12 cellular contexts compared by ENCODE assay signal in the genomic region with DNA sequence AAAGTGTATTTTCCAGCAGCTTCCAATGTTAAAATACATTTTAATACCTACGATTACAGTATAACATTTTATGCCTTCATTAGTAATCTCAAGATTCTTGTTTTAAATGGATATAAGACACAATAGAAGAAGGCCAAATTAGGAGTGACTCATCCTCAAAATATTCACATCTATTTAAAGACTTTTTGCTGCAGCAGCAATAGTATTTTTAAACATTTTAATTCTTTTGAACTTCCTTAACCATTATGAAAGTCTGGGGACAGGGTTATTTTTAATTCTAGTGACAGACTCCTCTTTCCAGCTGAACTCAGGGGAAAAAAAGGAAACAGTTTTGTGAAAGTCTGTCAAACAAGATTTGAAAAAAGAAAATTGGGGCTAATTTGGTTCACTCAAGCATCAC.
A peak's percentile ranks its signal among the peaks of the same experiment; 100 is the strongest.
DNase-seq lines count a peak whose midpoint lies in the region; TF ChIP-seq lines count a peak whose summit lies in the region.
"Had no signal": no experiment of that assay in that cellular context is flagged by ENCODE, and none has a peak within 500 bp of the region (broad histone marks: within the 10 kb centered on the region; RNA-seq: fewer than 3 reads in every experiment).

No MANE protein-coding gene starts in this region.

- intact Hi-C loops in CD14-positive monocyte (cut with micrococcal nuclease), result no loop called here

- H2AFZ ChIP-seq in osteoblast (ENCODE audit: low read length), result no peak overlapping the region

- no peak overlapping the region for H2BK120ac ChIP-seq in mesendoderm (ENCODE audit: low read depth, low read length)

- no peak overlapping the region for H3K4me2 ChIP-seq in mesendoderm (ENCODE audit: low read length)
- no peak overlapping the region for H3K4me2 ChIP-seq in osteoblast (ENCODE audit: insufficient read depth, low read length)

- H2AK5ac ChIP-seq in mesendoderm (ENCODE audit: low read length), result no peak overlapping the region

- H2BK5ac ChIP-seq in mesendoderm (ENCODE audit: low read length), result no peak overlapping the region

- no peaks in the 10 kb centered on the region for H3K79me1 ChIP-seq in mesendoderm (ENCODE audit: low read length)

- no peak overlapping the region for H3K9ac ChIP-seq in mesendoderm (ENCODE audit: low read length)

- H3K23ac ChIP-seq in mesendoderm (ENCODE audit: low read length), result no peak overlapping the region

- no peak overlapping the region for H2BK15ac ChIP-seq in mesendoderm (replicated peaks; ENCODE audit: low read depth)

- H3K36me3 Mint-ChIP-seq in activated naive CD8-positive, alpha-beta T cell treated with anti-CD3 and anti-CD28 coated beads for 36 hours, result no peaks in the 10 kb centered on the region
- no peaks in the 10 kb centered on the region for H3K36me3 Mint-ChIP-seq in CD14-positive monocyte
- H3K36me3 Mint-ChIP-seq: activated naive CD4-positive, alpha-beta T cell treated with anti-CD3 and anti-CD28 coated beads, Interleukin-2, amount 50 U/mL, for 72 hours had no signal

- no peaks in the 10 kb centered on the region for H3K27me3 Mint-ChIP-seq in activated naive CD8-positive, alpha-beta T cell treated with anti-CD3 and anti-CD28 coated beads for 36 hours
- H3K27me3 Mint-ChIP-seq in CD14-positive monocyte (ENCODE audit: low read depth in 3 of 3), result no peaks in the 10 kb centered on the region

- no peak overlapping the region for H4K5ac ChIP-seq in mesendoderm (ENCODE audit: low read length)

- H3K4me1 ChIP-seq in mesendoderm (ENCODE audit: control insufficient read depth, low read depth, low read length) (peaks cover 2% of the 10 kb centered on the region), osteoblast (ENCODE audit: insufficient read depth, low read length) (no peaks in the 10 kb centered on the region)

- WGBS in mesendoderm (ENCODE audit: extremely low coverage, insufficient coverage, low lambda C conversion rate), result no CpG with 5 or more reads among the region's 1 CpG

- no peak overlapping the region for H3K4me3 Mint-ChIP-seq in activated naive CD8-positive, alpha-beta T cell treated with anti-CD3 and anti-CD28 coated beads for 36 hours
- H3K4me3 Mint-ChIP-seq in CD14-positive monocyte, result no peak overlapping the region

- no peak overlapping the region for H4K8ac ChIP-seq in mesendoderm (ENCODE audit: low read depth, low read length)

- H4K20me1 ChIP-seq in osteoblast (ENCODE audit: insufficient read depth, low read length), result no peaks in the 10 kb centered on the region

- no peak overlapping the region for H3K56ac ChIP-seq in mesendoderm (ENCODE audit: low read length)

- TF ChIP-seq CTCF in astrocyte of the spinal cord (IDR thresholded peaks at IDR 0.05; ENCODE audit: low read depth, low read length) (no peak), osteoblast (IDR thresholded peaks at IDR 0.05; ENCODE audit: extremely low read depth, low read depth, low read length) (no peak), CD14-positive monocyte (IDR thresholded peaks at IDR 0.05) (no peak)

- H3K4me1 Mint-ChIP-seq in activated naive CD8-positive, alpha-beta T cell treated with anti-CD3 and anti-CD28 coated beads for 36 hours, result no peaks in the 10 kb centered on the region
- H3K4me1 Mint-ChIP-seq in CD14-positive monocyte, result no peaks in the 10 kb centered on the region

- no peak overlapping the region for H3K4me3 ChIP-seq in astrocyte of the spinal cord (ENCODE audit: low read depth, low read length)
- no peak overlapping the region for H3K4me3 ChIP-seq in mesendoderm (ENCODE audit: low read length)
- no peak overlapping the region for H3K4me3 ChIP-seq in osteoblast (ENCODE audit: insufficient read depth, low read length)
- H3K4me3 ChIP-seq: thoracic aorta had no signal

- DNase-seq in A172 (ENCODE audit: low spot score) (peak; percentile 62), Kasumi-1 (lab: John Stamatoyannopoulos, UW) (peak; percentile 28 to 29), astrocyte of the spinal cord (ENCODE audit: low read depth, low spot score) (peak; percentile 67), mesendoderm (peak; percentile 46), NOMO-1 treated with DMSO at 0.1 percent for 48 hours (lab: John Stamatoyannopoulos, UW; ENCODE audit: unreplicated experiment) (no peak), osteoblast (ENCODE audit: insufficient read length, low spot score, missing footprints) (no peak), CD14-positive monocyte (ENCODE audit: low spot score) (no peak)
- DNase-seq in activated naive CD8-positive, alpha-beta T cell treated with anti-CD3 and anti-CD28 coated beads for 36 hours, result no peak
- DNase-seq: activated T-cell treated with anti-CD3 and anti-CD28 coated beads for 4 hours had no signal

- H3K9me3 ChIP-seq in osteoblast (ENCODE audit: low read depth, low read length), result no peaks in the 10 kb centered on the region
- H3K9me3 ChIP-seq: neutrophil, thoracic aorta had no signal

- H3K4ac ChIP-seq in mesendoderm (ENCODE audit: low read depth, low read length), result no peak overlapping the region

- H3K79me2 ChIP-seq in mesendoderm (ENCODE audit: control insufficient read depth, insufficient read depth, low read length) (no peaks in the 10 kb centered on the region), osteoblast (ENCODE audit: insufficient read depth, low read length) (no peaks in the 10 kb centered on the region)

- no peaks in the 10 kb centered on the region for H3K36me3 ChIP-seq in mesendoderm (ENCODE audit: control insufficient read depth, insufficient read depth, low read length)
- no peaks in the 10 kb centered on the region for H3K36me3 ChIP-seq in osteoblast (ENCODE audit: insufficient read depth, low read length)
- H3K36me3 ChIP-seq: neutrophil, thoracic aorta had no signal

- H3K27me3 ChIP-seq in mesendoderm (ENCODE audit: insufficient read depth, low read length, poor library complexity) (no peaks in the 10 kb centered on the region), osteoblast (ENCODE audit: insufficient read depth, low read length) (no peaks in the 10 kb centered on the region)
- H3K27me3 ChIP-seq: neutrophil had no signal

- H3K9me3 Mint-ChIP-seq in activated naive CD8-positive, alpha-beta T cell treated with anti-CD3 and anti-CD28 coated beads for 36 hours, result peaks cover 3% of the 10 kb centered on the region
- peaks cover 0 to 10% (median 0%) of the 10 kb centered on the region in 7 donors for H3K9me3 Mint-ChIP-seq in CD14-positive monocyte

- in situ Hi-C loops in astrocyte of the spinal cord (cut with HindIII; ENCODE audit: low sequenced_read_pairs), result no loop called here

- H3K27ac Mint-ChIP-seq in activated naive CD8-positive, alpha-beta T cell treated with anti-CD3 and anti-CD28 coated beads for 36 hours, result no peak overlapping the region
- H3K27ac Mint-ChIP-seq in CD14-positive monocyte, result no peak overlapping the region
- H3K27ac Mint-ChIP-seq: activated naive CD4-positive, alpha-beta T cell treated with anti-CD3 and anti-CD28 coated beads, Interleukin-2, amount 50 U/mL, for 72 hours had no signal

- H3K27ac ChIP-seq in mesendoderm (ENCODE audit: low read depth, low read length) (no peak overlapping the region), osteoblast (ENCODE audit: low read depth, low read length) (no peak overlapping the region)
- H3K27ac ChIP-seq: neutrophil, thoracic aorta had no signal

- no peak overlapping the region for H3K18ac ChIP-seq in mesendoderm (ENCODE audit: low read length)

Comparison
In these comparisons a context has a peak if more than half of its experiments do, and no peak if none do; other contexts are left out.
1. DNase-seq: peak in A172 (single experiment), Kasumi-1 (2 of 2), astrocyte of the spinal cord (single experiment) and mesendoderm (single experiment); none in activated naive CD8-positive, alpha-beta T cell treated with anti-CD3 and anti-CD28 coated beads for 36 hours (single experiment), NOMO-1 treated with DMSO at 0.1 percent for 48 hours (single experiment), osteoblast (single experiment) and CD14-positive monocyte (single experiment).